Comparison of ENCODE assay signal across 19 cellular contexts in the genomic region with DNA sequence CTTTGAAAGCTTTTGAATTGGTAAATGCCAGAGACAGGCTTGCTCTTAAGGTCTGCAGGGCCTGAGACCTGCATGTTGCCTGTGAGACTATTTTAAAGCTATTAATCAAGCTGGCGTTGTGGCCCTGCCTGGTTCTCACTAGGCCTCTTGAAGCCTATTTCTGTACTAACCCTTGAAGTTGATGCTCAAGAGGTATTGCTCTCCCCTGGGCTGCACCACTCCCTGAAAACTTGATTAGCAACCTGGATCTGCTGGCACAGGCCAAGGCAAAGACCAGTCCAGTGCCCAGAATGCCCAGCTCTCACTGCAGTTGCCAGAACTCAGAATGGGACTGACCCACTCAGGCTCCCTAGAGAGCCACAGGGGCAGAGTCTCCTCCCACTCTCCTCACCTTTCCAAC.
"Had no signal": no experiment of that assay in that cellular context is flagged by ENCODE, and none has a peak within 500 bp of the region (broad histone marks: within the 10 kb centered on the region; RNA-seq: fewer than 3 reads in every experiment).

No MANE protein-coding gene starts in this region.

- H3K4me1 Mint-ChIP-seq: endodermal cell, WTC11 had no signal

- H3K27ac ChIP-seq: adrenal gland, coronary artery, esophagus squamous epithelium, gastrocnemius medialis, SJSA1, skin epidermis had no signal

- ATAC-seq: gastrocnemius medialis, left lobe of liver, WTC11 had no signal

- H3K36me3 ChIP-seq: adrenal gland, esophagus squamous epithelium, gastrocnemius medialis, SJSA1 had no signal

- H3K4me3 Mint-ChIP-seq: activated naive CD8-positive, alpha-beta T cell; activated T-cell treated with anti-CD3 and anti-CD28 coated beads, Interleukin-2, amount 50 U/mL, for 24 hours; endodermal cell; type B pancreatic cell; WTC11 had no signal

- H3K9me3 ChIP-seq: adrenal gland, esophagus squamous epithelium, gastrocnemius medialis, SJSA1 had no signal

- H3K27me3 ChIP-seq: adrenal gland, esophagus squamous epithelium, gastrocnemius medialis, SJSA1 had no signal

- H3K4me1 ChIP-seq: adrenal gland, esophagus squamous epithelium, SJSA1 had no signal

- DNase-seq: activated CD8-positive, alpha-beta memory T cell treated with anti-CD3 and anti-CD28 coated beads for 24 hours; activated CD8-positive, alpha-beta memory T cell treated with anti-CD3 and anti-CD28 coated beads, Interleukin-2, amount 50 U/mL, for 4 hours; activated naive CD4-positive, alpha-beta T cell; activated T-cell treated with anti-CD3 and anti-CD28 coated beads, Interleukin-2, amount 50 U/mL, for 24 hours; adrenal gland; cerebellar nuclear complex; endodermal cell; esophagus squamous epithelium; gastrocnemius medialis; retina; stimulated activated CD4-positive, alpha-beta T cell treated with anti-CD3 and anti-CD28 coated beads, Interleukin-1b, Interleukin-23, amount 100 ng/mL, for 48 hours; T-helper 1 cell had no signal

- H3K9me3 Mint-ChIP-seq: endodermal cell, WTC11 had no signal

- H3K4me3 ChIP-seq: adrenal gland, coronary artery, esophagus squamous epithelium, gastrocnemius medialis, SJSA1, skin epidermis had no signal

- H3K36me3 Mint-ChIP-seq: activated naive CD8-positive, alpha-beta T cell; type B pancreatic cell; WTC11 had no signal

- H3K27me3 Mint-ChIP-seq: activated naive CD8-positive, alpha-beta T cell; activated T-cell treated with anti-CD3 and anti-CD28 coated beads, Interleukin-2, amount 50 U/mL, for 24 hours; type B pancreatic cell had no signal
